1 cellular context compared by ENCODE assay signal in the genomic region with DNA sequence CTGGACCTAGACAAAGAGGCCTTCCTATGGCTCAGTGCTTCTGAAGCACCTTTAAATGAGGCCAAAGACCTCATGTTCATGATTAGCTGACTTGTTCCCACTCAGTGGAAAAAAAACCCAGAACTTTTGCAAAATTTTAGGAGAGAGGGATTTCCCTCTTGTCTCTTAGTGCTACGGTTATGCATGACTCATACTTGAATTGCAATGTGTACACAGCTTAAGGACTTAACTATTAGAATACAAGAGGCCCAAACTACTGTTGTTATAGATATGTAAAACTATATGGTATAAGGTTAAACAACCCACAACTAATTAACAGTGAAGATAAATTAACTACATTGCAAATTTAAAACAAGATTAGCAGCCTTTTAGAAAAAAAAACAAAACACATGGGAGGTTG.
TF ChIP-seq lines count a peak whose summit lies in the region.

No MANE protein-coding gene starts in this region.

TF ChIP-seq in IMR-90, 13 proteins besides CTCF, POLR2A, EP300 and RAD21:
- TF ChIP-seq FOS (IDR thresholded peaks at IDR 0.05; ENCODE audit: low read depth, low read length) (peak; percentile 31; the same call in 1 of the 2 replicates), RFX5 (IDR thresholded peaks at IDR 0.05; ENCODE audit: low read depth, low read length) (no peak)
TF ChIP-seq in IMR-90: peak in this region for 1.
